ENCODE assay signal across 8 cellular contexts in genomic region chr17:38705803-38706624, GRCh38. TPM values are rescaled to one million over a fixed set of nuclear protein-coding genes. Genes with fewer than 3 reads are reported as not detected.
A peak's percentile ranks its signal among the peaks of the same experiment; 100 is the strongest.
DNase-seq lines count a peak whose midpoint lies in the region; ATAC-seq and TF ChIP-seq lines count a peak whose summit lies in the region.

No MANE protein-coding gene starts in this region.

- H3K79me2 ChIP-seq in ACC112 (ENCODE audit: control insufficient read depth, insufficient read depth, low read length, unreplicated experiment), result peaks cover 29% of the 10 kb centered on the region

- CTCF ChIA-PET in HEK293 (lab: Yijun Ruan, JAX), result interaction anchor here (1.8 kb wide), 2 partner anchors 22 to 29 kb away, joined by 3 to 7 read pairs; no protein-coding TSS in a partner anchor

- ATAC-seq in HG03135 (IDR thresholded peaks at IDR 0.05; ENCODE audit: unreplicated experiment), result no peak

- POLR2A ChIA-PET in HEK293 (lab: Yijun Ruan, JAX), result interaction anchor here (0.5 to 3.6 kb wide), 10 partner anchors 10 to 1027 kb away, joined by 3 to 20 read pairs (median 8); partner anchors contain the start of genes CISD3, EPOP and PSMB3

- no peaks in the 10 kb centered on the region for H3K27me3 ChIP-seq in ACC112 (ENCODE audit: insufficient read depth, low read length)
- no peaks in the 10 kb centered on the region for H3K27me3 ChIP-seq in SJSA1 (replicated peaks)
- no peaks in the 10 kb centered on the region for H3K27me3 ChIP-seq in breast epithelium

- 0 out of 2 replicates have a peak, but pooled peaks cover 6% of the 10 kb centered on the region for H3K36me3 ChIP-seq in ACC112 (ENCODE audit: insufficient read depth, low read length)
- peaks cover 7 to 35% of the 10 kb centered on the region in 2 experiments; a peak in 2 of 3 replicates for H3K36me3 ChIP-seq in HEK293 (ENCODE audit: control insufficient read depth in 2 of 2, insufficient read depth in 1 of 2, low read length in 2 of 2)
- H3K36me3 ChIP-seq in SJSA1, result peaks cover 14% of the 10 kb centered on the region
- H3K36me3 ChIP-seq in breast epithelium, result peaks cover 4% of the 10 kb centered on the region

- H3K4me1 ChIP-seq in ACC112 (ENCODE audit: control insufficient read depth, insufficient read depth, low read length, unreplicated experiment), result peaks cover 11% of the 10 kb centered on the region
- peaks cover 10% of the 10 kb centered on the region for H3K4me1 ChIP-seq in HEK293 (ENCODE audit: control insufficient read depth, insufficient read depth, low read length)
- H3K4me1 ChIP-seq in SJSA1 (replicated peaks), result peaks cover 39% of the 10 kb centered on the region
- peaks cover 3 to 4% of the 10 kb centered on the region in 2 donors for H3K4me1 ChIP-seq in breast epithelium

- intact Hi-C loops in breast epithelium (cut with DNase I; ENCODE audit: low total_unique reads), result no loop called here

- DNase-seq in SJSA1 (ENCODE audit: low read depth in 1 of 2, low spot score in 2 of 2), result peak in 1 of 2 experiments; percentile 51
- DNase-seq in breast epithelium (ENCODE audit: low spot score in 2 of 2), result peak in 1 of 2 donors; percentile 45
- peak; percentile 52 for DNase-seq in iPS-NIHi7 (ENCODE audit: extremely low spot score)
- peak; percentile 62 for DNase-seq in stimulated activated CD4-positive, alpha-beta T cell treated with anti-CD3 and anti-CD28 coated beads, Interleukin-15, amount 100 ng/mL, for 24 hours
- no peak for DNase-seq in cerebellar nuclear complex (lab: John Stamatoyannopoulos, UW)

- no peak for TF ChIP-seq POLR2A in breast epithelium (IDR thresholded peaks at IDR 0.05)

- TF ChIP-seq CTCF in HEK293 (tag by site-specific recombination; IDR thresholded peaks at IDR 0.05) (no peak), breast epithelium (IDR thresholded peaks at IDR 0.05) (no peak)

- H2AFZ ChIP-seq in ACC112 (ENCODE audit: low read length, unreplicated experiment), result peak overlapping the region; percentile 15

- H3K4me3 ChIP-seq in ACC112 (ENCODE audit: low read depth, low read length), result peak overlapping the region; percentile 97
- H3K4me3 ChIP-seq in HEK293 (ENCODE audit: low read depth, low read length), result peak overlapping the region; percentile 60
- H3K4me3 ChIP-seq in SJSA1, result peak overlapping the region; percentile 84
- H3K4me3 ChIP-seq in breast epithelium, result peak overlapping the region; percentile 81 to 98 (median 92)

- H3K9me3 ChIP-seq in HEK293 (ENCODE audit: control insufficient read depth, insufficient read depth, low read depth, low read length) (no peaks in the 10 kb centered on the region), SJSA1 (replicated peaks) (no peaks in the 10 kb centered on the region; the same call in 1 of the 2 replicates), breast epithelium (no peaks in the 10 kb centered on the region)

- H3K27ac ChIP-seq in ACC112 (ENCODE audit: low read depth, low read length), result no peak overlapping the region
- peak overlapping the region; percentile 71 for H3K27ac ChIP-seq in HEK293 (ENCODE audit: extremely low read depth, low read depth, low read length)
- no peak overlapping the region for H3K27ac ChIP-seq in SJSA1
- H3K27ac ChIP-seq in breast epithelium, result peak overlapping the region; percentile 96 to 98

TF ChIP-seq in HEK293, 187 proteins besides CTCF, POLR2A, EP300 and RAD21 (continues in another document):
- TF ChIP-seq ZNF645 (tag by site-specific recombination; IDR thresholded peaks at IDR 0.05) (no peak), PATZ1 (tag by site-specific recombination; IDR thresholded peaks at IDR 0.05) (peak; percentile 97), ZBTB10 (tag by site-specific recombination; IDR thresholded peaks at IDR 0.05) (peak; percentile 92), ZNF843 (tag by site-specific recombination; IDR thresholded peaks at IDR 0.05) (peak; percentile 18; the same call in 1 of the 2 replicates), HOXA7 (CRISPR knock-in tag; IDR thresholded peaks at IDR 0.05; ENCODE audit: borderline replicate concordance) (no peak), TCF7L2 (IDR thresholded peaks at IDR 0.05; ENCODE audit: borderline replicate concordance, low read depth, low read length) (no peak), ZNF830 (tag by site-specific recombination; IDR thresholded peaks at IDR 0.05; ENCODE audit: low read depth) (no peak), ZNF416 (tag by site-specific recombination; IDR thresholded peaks at IDR 0.05) (no peak), ZNF639 (tag by site-specific recombination; IDR thresholded peaks at IDR 0.05) (0 out of 2 replicates have a peak, but pooled peaks have one; percentile 47), ZNF175 (tag by site-specific recombination; IDR thresholded peaks at IDR 0.05) (no peak), ZBTB44 (tag by site-specific recombination; IDR thresholded peaks at IDR 0.05) (no peak)

RNA-seq across cellular contexts. Expression of gene MLLT6, which starts 0.9 kb away (rescaled TPM):
- 8.6 and 11.7 TPM in 2 replicates for total RNA-seq in SJSA1 (2014; rRNA removed; shearing (Covaris generic))
- total RNA-seq in breast epithelium, result 100 to 1,000 TPM in 1 of 3 donors, 10 to 100 TPM in 2; 41.9 to 101 (median 90.5) TPM

RNA-seq across cellular contexts. Expression of gene CISD3, which starts 24.1 kb away (rescaled TPM):
- total RNA-seq in SJSA1 (2014; rRNA removed; shearing (Covaris generic)), result 2.2 and 6.1 TPM in 2 replicates
- 10 to 100 TPM in 2 of 3 donors, 1 to 10 TPM in 1; 8.9 to 15.0 (median 12.5) TPM for total RNA-seq in breast epithelium

RNA-seq across cellular contexts. Expression of gene EPOP, which starts 31.3 kb away (rescaled TPM):
- total RNA-seq in SJSA1 (2014; rRNA removed; shearing (Covaris generic)), result 0.09 and 0.29 TPM in 2 replicates
- 1 to 10 TPM; 2.0 to 2.1 (median 2.0) TPM for total RNA-seq in breast epithelium

RNA-seq across cellular contexts. Expression of gene PCGF2, which starts 42.1 kb away (rescaled TPM):
- 3.6 and 4.2 TPM in 2 replicates for total RNA-seq in SJSA1 (2014; rRNA removed; shearing (Covaris generic))
- total RNA-seq in breast epithelium, result 1 to 10 TPM; 6.4 to 9.5 (median 9.3) TPM

RNA-seq across cellular contexts. Expression of gene PSMB3, which starts 46.5 kb away (rescaled TPM):
- total RNA-seq in SJSA1 (2014; rRNA removed; shearing (Covaris generic)), result 297 and 448 TPM in 2 replicates
- 100 to 1,000 TPM; 132 to 214 (median 167) TPM for total RNA-seq in breast epithelium

Comparison
In these comparisons a context has a peak if more than half of its experiments do, and no peak if none do; other contexts are left out.
1. H3K27ac ChIP-seq: peak in HEK293 (single experiment) and breast epithelium (2 of 2); none in ACC112 (single experiment) and SJSA1 (single experiment).
2. DNase-seq: peak in iPS-NIHi7 (single experiment) and stimulated activated CD4-positive, alpha-beta T cell treated with anti-CD3 and anti-CD28 coated beads, Interleukin-15, amount 100 ng/mL, for 24 hours (single experiment); none in cerebellar nuclear complex (0 of 2).
3. Peak in every context shown above with its lines, with median percentiles within 50 percentile points of each other: H3K4me3 ChIP-seq.